13 cellular contexts compared by ENCODE assay signal in the genomic region with DNA sequence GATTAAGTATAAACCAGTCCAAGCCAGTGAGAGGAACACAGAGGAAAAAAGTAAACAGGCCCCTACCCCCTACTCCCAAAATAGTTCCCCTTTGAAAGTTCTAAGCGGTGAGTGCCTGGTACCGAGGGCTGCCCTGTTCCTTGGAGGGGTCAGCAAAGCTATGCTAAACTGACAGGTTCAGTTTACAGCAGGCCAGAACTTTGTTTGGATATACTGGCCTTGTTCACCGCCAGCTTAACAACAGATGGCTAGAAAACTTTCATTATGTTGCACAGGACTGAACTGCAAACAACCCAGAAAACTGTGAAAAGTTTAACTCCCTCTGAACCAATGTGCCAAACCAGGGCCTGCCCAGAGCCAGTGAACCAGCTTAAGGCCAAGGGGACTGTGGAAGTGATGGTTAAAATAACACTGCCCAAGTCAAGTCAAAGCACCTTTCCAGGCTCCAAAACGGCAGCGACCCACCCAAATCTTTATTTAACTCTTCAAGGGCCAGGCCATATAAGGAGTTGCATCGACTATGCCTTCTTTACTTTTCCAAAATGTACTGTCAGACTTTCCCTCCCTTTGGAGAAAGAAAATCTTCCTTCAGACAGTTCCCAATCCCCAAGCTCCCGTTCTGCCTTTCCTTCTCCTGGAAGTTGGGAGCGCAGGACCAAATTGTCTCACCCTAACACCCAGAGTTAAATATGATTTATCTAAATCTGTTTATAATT.
DNase-seq lines count a peak whose midpoint lies in the region; ATAC-seq and TF ChIP-seq lines count a peak whose summit lies in the region.
"Had no signal": no experiment of that assay in that cellular context is flagged by ENCODE, and none has a peak within 500 bp of the region (broad histone marks: within the 10 kb centered on the region; RNA-seq: fewer than 3 reads in every experiment).

No MANE protein-coding gene starts in this region.

- peaks cover 32% of the 10 kb centered on the region for H3K36me3 Mint-ChIP-seq in CD4-positive, alpha-beta T cell (ENCODE audit: low read depth)
- H3K36me3 Mint-ChIP-seq in T-cell (peaks cover 6% of the 10 kb centered on the region), osteocyte (ENCODE audit: unreplicated experiment) (peaks cover 3% of the 10 kb centered on the region)

- H3K27ac Mint-ChIP-seq in CD4-positive, alpha-beta T cell: peak overlapping the region; percentile 98
- H3K27ac Mint-ChIP-seq in T-cell (peak overlapping the region; percentile 81 to 85), osteocyte (ENCODE audit: unreplicated experiment) (peak overlapping the region; percentile 88)
- H3K27ac Mint-ChIP-seq: activated T-helper 1 cell treated with anti-CD3 and anti-CD28 coated beads, Interleukin-12 subunit alpha, Interleukin-12 subunit beta, Interleukin-2, Interleukin-4 antibody, amounts not matched to agents 30 ng/mL and 10 ng/mL and 1 ng/mL, durations not matched to agents 14 hours and 24 hours and 36 hours had no signal

- H3K4me3 Mint-ChIP-seq in CD4-positive, alpha-beta T cell: no peak overlapping the region
- H3K4me3 Mint-ChIP-seq in T-cell (no peak overlapping the region), osteocyte (ENCODE audit: unreplicated experiment) (peak overlapping the region; percentile 30)
- H3K4me3 Mint-ChIP-seq: activated T-helper 1 cell treated with anti-CD3 and anti-CD28 coated beads, Interleukin-12 subunit alpha, Interleukin-12 subunit beta, Interleukin-2, Interleukin-4 antibody, amounts not matched to agents 30 ng/mL and 10 ng/mL and 1 ng/mL, durations not matched to agents 14 hours and 24 hours and 36 hours had no signal

- ATAC-seq in CD4-positive, alpha-beta T cell (ENCODE audit: poor library complexity): no peak
- ATAC-seq in T-cell (replicated peaks in 1 of 4): no peak
- no peak for ATAC-seq in HG02885 (IDR thresholded peaks at IDR 0.05; ENCODE audit: poor library complexity, unreplicated experiment)
- ATAC-seq: left ventricle myocardium superior had no signal

- no peak for TF ChIP-seq CTCF in CD4-positive, alpha-beta T cell (IDR thresholded peaks at IDR 0.05)
- no peak for TF ChIP-seq CTCF in fibroblast of villous mesenchyme (IDR thresholded peaks at IDR 0.05; ENCODE audit: insufficient read depth, low read depth, low read length)
- TF ChIP-seq CTCF in osteocyte (IDR thresholded peaks at IDR 0.05): no peak

- CTCF ChIA-PET in CD4-positive, alpha-beta T cell (lab: Charles Lee): interaction anchor here (1.1 to 1.7 kb wide), 2 partner anchors 25 to 169 kb away, joined by 3 read pairs; no protein-coding TSS in a partner anchor
- CTCF ChIA-PET in T-cell (lab: Charles Lee): interaction anchor here in 1 of 2 donors (0.6 kb wide), 1 partner anchor 88 kb away, joined by 3 read pairs; no protein-coding TSS in a partner anchor

- no peak for DNase-seq in CD4-positive, alpha-beta T cell
- DNase-seq in T-cell: no peak
- peak; percentile 70 for DNase-seq in fibroblast of villous mesenchyme (ENCODE audit: low read depth)
- DNase-seq in osteocyte (ENCODE audit: extremely low spot score, unreplicated experiment): no peak
- no peak for DNase-seq in AG08396 (ENCODE audit: low spot score)
- DNase-seq in cerebellum (ENCODE audit: low spot score): no peak
- no peak for DNase-seq in mucosa of gallbladder (ENCODE audit: low spot score)
- DNase-seq: left ventricle myocardium superior, NCI-H2227 treated with DMSO at 0.1 percent for 48 hours, WERI-Rb-1 had no signal

- POLR2A ChIA-PET in CD4-positive, alpha-beta T cell (lab: Charles Lee): interaction anchor here (1.3 kb wide), 1 partner anchor 9 kb away, joined by 3 read pairs; no protein-coding TSS in a partner anchor
- POLR2A ChIA-PET in T-cell (lab: Charles Lee): interaction anchor here in 1 of 2 donors (0.8 kb wide), 1 partner anchor 14 kb away, joined by 3 read pairs; no protein-coding TSS in a partner anchor

- no peaks in the 10 kb centered on the region for H3K27me3 ChIP-seq in CD4-positive, alpha-beta T cell (ENCODE audit: control insufficient read depth, insufficient read depth, low read length)

- H3K27ac ChIP-seq in CD4-positive, alpha-beta T cell (ENCODE audit: low read depth, low read length): no peak overlapping the region
- H3K27ac ChIP-seq: BLaER1, WERI-Rb-1 had no signal

- intact Hi-C loops in CD4-positive, alpha-beta T cell (cut with DNase I, micrococcal nuclease): no loop called here

- no peaks in the 10 kb centered on the region for H3K27me3 Mint-ChIP-seq in CD4-positive, alpha-beta T cell
- H3K27me3 Mint-ChIP-seq in T-cell (no peaks in the 10 kb centered on the region), osteocyte (ENCODE audit: unreplicated experiment) (no peaks in the 10 kb centered on the region)

- H3K9me3 ChIP-seq in CD4-positive, alpha-beta T cell (ENCODE audit: control insufficient read depth, low read length): no peaks in the 10 kb centered on the region
- H3K9me3 ChIP-seq: BLaER1 had no signal

- H3K9me3 Mint-ChIP-seq in CD4-positive, alpha-beta T cell: no peaks in the 10 kb centered on the region
- no peaks in the 10 kb centered on the region for H3K9me3 Mint-ChIP-seq in T-cell
- H3K9me3 Mint-ChIP-seq in osteocyte (ENCODE audit: unreplicated experiment): no peaks in the 10 kb centered on the region
- H3K9me3 Mint-ChIP-seq: activated T-helper 1 cell treated with anti-CD3 and anti-CD28 coated beads, Interleukin-12 subunit alpha, Interleukin-12 subunit beta, Interleukin-2, Interleukin-4 antibody, amounts not matched to agents 30 ng/mL and 10 ng/mL and 1 ng/mL, durations not matched to agents 14 hours and 24 hours and 36 hours had no signal

- no peak overlapping the region for H3K4me3 ChIP-seq in fibroblast of villous mesenchyme (ENCODE audit: low read depth, low read length)
- H3K4me3 ChIP-seq: BLaER1 had no signal

- peaks cover 95% of the 10 kb centered on the region for H3K4me1 Mint-ChIP-seq in CD4-positive, alpha-beta T cell (ENCODE audit: low read depth)
- H3K4me1 Mint-ChIP-seq in T-cell: peaks cover 80 to 92% (median 88%) of the 10 kb centered on the region in 3 donors
- H3K4me1 Mint-ChIP-seq in osteocyte (ENCODE audit: unreplicated experiment): peaks cover 53% of the 10 kb centered on the region
